2 cellular contexts compared by ENCODE assay signal in genomic region chr3:168080499-168081170, GRCh38.
TF ChIP-seq lines count a peak whose summit lies in the region.

No MANE protein-coding gene starts in this region.

TF ChIP-seq in liver, 16 proteins besides CTCF, POLR2A, EP300 and RAD21 (continued from another document):
- no peak for TF ChIP-seq REST (IDR thresholded peaks at IDR 0.05)
- TF ChIP-seq JUND (IDR thresholded peaks at IDR 0.05), result no peak
- TF ChIP-seq HNF4G (IDR thresholded peaks at IDR 0.05), result no peak
- TF ChIP-seq SP1 (IDR thresholded peaks at IDR 0.05), result no peak
- TF ChIP-seq, protein P1, sequence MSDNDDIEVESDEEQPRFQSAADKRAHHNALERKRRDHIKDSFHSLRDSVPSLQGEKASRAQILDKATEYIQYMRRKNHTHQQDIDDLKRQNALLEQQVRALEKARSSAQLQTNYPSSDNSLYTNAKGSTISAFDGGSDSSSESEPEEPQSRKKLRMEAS (IDR thresholded peaks at IDR 0.05), result no peak
- TF ChIP-seq FOXA1 (IDR thresholded peaks at IDR 0.05), result no peak
- no peak for TF ChIP-seq FOXA2 (IDR thresholded peaks at IDR 0.05)
- TF ChIP-seq, protein P2, sequence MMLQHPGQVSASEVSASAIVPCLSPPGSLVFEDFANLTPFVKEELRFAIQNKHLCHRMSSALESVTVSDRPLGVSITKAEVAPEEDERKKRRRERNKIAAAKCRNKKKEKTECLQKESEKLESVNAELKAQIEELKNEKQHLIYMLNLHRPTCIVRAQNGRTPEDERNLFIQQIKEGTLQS (IDR thresholded peaks at IDR 0.05), result no peak
- no peak for TF ChIP-seq NR2F2 (IDR thresholded peaks at IDR 0.05)
- peak; percentile 15 for TF ChIP-seq YY1 (IDR thresholded peaks at IDR 0.05)
TF ChIP-seq in liver: peak in this region for 2.

TF ChIP-seq in HepG2, 621 proteins besides CTCF, POLR2A, EP300 and RAD21 (continued from another document):
- TF ChIP-seq, protein P3, sequence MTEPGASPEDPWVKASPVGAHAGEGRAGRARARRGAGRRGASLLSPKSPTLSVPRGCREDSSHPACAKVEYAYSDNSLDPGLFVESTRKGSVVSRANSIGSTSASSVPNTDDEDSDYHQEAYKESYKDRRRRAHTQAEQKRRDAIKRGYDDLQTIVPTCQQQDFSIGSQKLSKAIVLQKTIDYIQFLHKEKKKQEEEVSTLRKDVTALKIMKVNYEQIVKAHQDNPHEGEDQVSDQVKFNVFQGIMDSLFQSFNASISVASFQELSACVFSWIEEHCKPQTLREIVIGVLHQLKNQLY (CRISPR knock-in tag; IDR thresholded peaks at IDR 0.05), result no peak
- TF ChIP-seq ZNF546 (CRISPR knock-in tag; conservative IDR thresholded peaks at IDR 0.05) (no peak), ZNF614 (CRISPR knock-in tag; IDR thresholded peaks at IDR 0.05; ENCODE audit: borderline replicate concordance) (no peak), XRCC5 (optimal IDR thresholded peaks at IDR 0.05; ENCODE audit: low read length) (no peak), SMAD9 (CRISPR knock-in tag; IDR thresholded peaks at IDR 0.05) (no peak), KDM1A (CRISPR knock-in tag; IDR thresholded peaks at IDR 0.05) (no peak), TBP (CRISPR knock-in tag; IDR thresholded peaks at IDR 0.05) (no peak), GLI4 (CRISPR knock-in tag; IDR thresholded peaks at IDR 0.05; ENCODE audit: borderline replicate concordance) (no peak), ZNF7 (CRISPR knock-in tag; IDR thresholded peaks at IDR 0.05) (no peak), ZNF550 (CRISPR knock-in tag; IDR thresholded peaks at IDR 0.05; ENCODE audit: borderline replicate concordance) (no peak), ZNF335 (CRISPR knock-in tag; IDR thresholded peaks at IDR 0.05) (no peak)
- TF ChIP-seq, protein P4, sequence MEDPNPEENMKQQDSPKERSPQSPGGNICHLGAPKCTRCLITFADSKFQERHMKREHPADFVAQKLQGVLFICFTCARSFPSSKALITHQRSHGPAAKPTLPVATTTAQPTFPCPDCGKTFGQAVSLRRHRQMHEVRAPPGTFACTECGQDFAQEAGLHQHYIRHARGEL (CRISPR knock-in tag; IDR thresholded peaks at IDR 0.05), result no peak
TF ChIP-seq in HepG2: peak in this region for 0.
